ENCODE assay signal across 7 cellular contexts in the genomic region with DNA sequence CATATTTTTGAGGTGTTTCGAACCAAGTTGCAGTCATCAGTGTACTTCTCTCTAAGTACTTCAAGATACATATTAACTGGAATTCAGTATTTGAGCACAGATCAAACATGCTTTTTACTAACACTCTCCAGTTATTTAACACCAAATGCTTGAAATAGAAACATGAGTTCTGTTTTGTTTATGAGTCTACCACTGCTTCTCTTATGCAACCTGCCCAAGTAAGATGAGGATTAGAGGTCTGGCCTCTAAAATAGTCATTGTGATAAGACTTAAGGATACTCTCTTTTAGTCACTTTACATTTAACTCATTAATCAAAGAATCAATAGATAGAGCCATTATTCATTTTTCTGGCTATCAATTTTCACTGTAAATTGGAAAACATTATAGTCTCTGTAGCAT.
"Had no signal": no experiment of that assay in that cellular context is flagged by ENCODE, and none has a peak within 500 bp of the region (broad histone marks: within the 10 kb centered on the region; RNA-seq: fewer than 3 reads in every experiment).

No MANE protein-coding gene starts in this region.

- ATAC-seq: GM23338 had no signal

- H3K4me3 Mint-ChIP-seq: GM23338, H9 had no signal

- H3K4me3 ChIP-seq: GM23338 had no signal

- H3K4me1 Mint-ChIP-seq: GM23338, H9 had no signal

- DNase-seq: H9, HCEC 1CT, IMR-90 had no signal

- H3K9me3 Mint-ChIP-seq: GM23338 had no signal

- H3K27ac Mint-ChIP-seq: GM23338, H9 had no signal

- FAIRE-seq: H1, H54, HTR-8/SVneo had no signal
